Comparison of ENCODE assay signal across 34 cellular contexts in genomic region chr2:232940724-232941123, GRCh38.
A peak's percentile ranks its signal among the peaks of the same experiment; 100 is the strongest.
DNase-seq lines count a peak whose midpoint lies in the region; ATAC-seq and TF ChIP-seq lines count a peak whose summit lies in the region.
"Had no signal": no experiment of that assay in that cellular context is flagged by ENCODE, and none has a peak within 500 bp of the region (broad histone marks: within the 10 kb centered on the region; RNA-seq: fewer than 3 reads in every experiment).

No MANE protein-coding gene starts in this region.

- H3K27ac Mint-ChIP-seq in CD4-positive, CD25-positive, alpha-beta regulatory T cell: peak overlapping the region in 2 of 3 donors; percentile 1 to 27
- H3K27ac Mint-ChIP-seq: B cell; CD14-positive monocyte; CD4-positive, alpha-beta T cell; CD8-positive, alpha-beta T cell had no signal

- TF ChIP-seq RAD21 in HCT116 (IDR thresholded peaks at IDR 0.05; ENCODE audit: low read depth): no peak

- TF ChIP-seq POLR2A in HCT116 (IDR thresholded peaks at IDR 0.05; ENCODE audit: borderline replicate concordance, extremely low read depth, insufficient read depth, insufficient read length): no peak

- BruUV-seq in HCT116 (replicated peaks; lab: Mats Ljungman, UMichigan): no TSS peak

- H3K9ac ChIP-seq in HCT116 (ENCODE audit: low read length): no peak overlapping the region
- no peak overlapping the region for H3K9ac ChIP-seq in GM23248
- H3K9ac ChIP-seq: BLaER1; BLaER1 treated with 17β-estradiol and CSF1 and Interleukin-3, amounts not matched to agents 10 nM and 100 nM had no signal

- H3K4me3 Mint-ChIP-seq in CD4-positive, CD25-positive, alpha-beta regulatory T cell: peak overlapping the region in 1 of 4 donors; percentile 64
- H3K4me3 Mint-ChIP-seq: B cell; CD4-positive, alpha-beta T cell; CD8-positive, alpha-beta T cell had no signal

- peaks cover 0 to 8% (median 3%) of the 10 kb centered on the region in 7 donors for H3K9me3 Mint-ChIP-seq in CD4-positive, CD25-positive, alpha-beta regulatory T cell

- H2AFZ ChIP-seq in HCT116 (ENCODE audit: low read depth, low read length, poor library complexity, severe bottlenecking) (no peak overlapping the region), GM23248 (no peak overlapping the region)

- no peaks in the 10 kb centered on the region for H3K36me3 ChIP-seq in CD4-positive, CD25-positive, alpha-beta regulatory T cell (ENCODE audit: control insufficient read depth, insufficient read depth, low read length)
- no peaks in the 10 kb centered on the region for H3K36me3 ChIP-seq in HCT116 (ENCODE audit: control insufficient read depth in 1 of 2, insufficient read depth in 2 of 2, low read length in 2 of 2)
- H3K36me3 ChIP-seq in HEK293 (ENCODE audit: control insufficient read depth in 2 of 2, insufficient read depth in 1 of 2, low read length in 2 of 2): no peaks in the 10 kb centered on the region
- H3K36me3 ChIP-seq in GM23248 (ENCODE audit: low read depth): no peaks in the 10 kb centered on the region
- H3K36me3 ChIP-seq in upper lobe of right lung: no peaks in the 10 kb centered on the region
- H3K36me3 ChIP-seq: BE2C; BLaER1; BLaER1 treated with 17β-estradiol and CSF1 and Interleukin-3, amounts not matched to agents 10 nM and 100 nM had no signal

- H3K27me3 ChIP-seq in CD4-positive, CD25-positive, alpha-beta regulatory T cell (ENCODE audit: control insufficient read depth, insufficient read depth, low read length): peaks cover 2% of the 10 kb centered on the region
- H3K27me3 ChIP-seq in HCT116 (ENCODE audit: insufficient read depth, low read length) (no peaks in the 10 kb centered on the region), GM23248 (replicated peaks; ENCODE audit: insufficient read depth) (peaks cover 11% of the 10 kb centered on the region), upper lobe of right lung (peaks cover 6% of the 10 kb centered on the region)
- H3K27me3 ChIP-seq: BE2C; BLaER1; BLaER1 treated with 17β-estradiol and CSF1 and Interleukin-3, amounts not matched to agents 10 nM and 100 nM had no signal

- no peaks in the 10 kb centered on the region for H3F3A ChIP-seq in GM23248 (ENCODE audit: insufficient read depth)

- H4K20me1 ChIP-seq in HCT116 (ENCODE audit: insufficient read depth) (no peaks in the 10 kb centered on the region), GM23248 (ENCODE audit: insufficient read depth) (no peaks in the 10 kb centered on the region)
- H4K20me1 ChIP-seq: BLaER1; BLaER1 treated with 17β-estradiol and CSF1 and Interleukin-3, amounts not matched to agents 10 nM and 100 nM had no signal

- intact Hi-C loops in HCT116 (cut with micrococcal nuclease) (no loop called here), upper lobe of right lung (cut with DNase I) (no loop called here)

- 66 to 68% methylated on average over 5 of the region's 5 CpGs for WGBS in GM23248 (ENCODE audit: low coverage in 1 of 2, low lambda C conversion rate in 2 of 2, missing lambda C conversion rate in 2 of 2), 2 experiments

- CTCF ChIA-PET in HCT116 (lab: Charles Lee): no interaction called here
- CTCF ChIA-PET in HEK293 (lab: Yijun Ruan, JAX): no interaction called here

- peaks cover 15% of the 10 kb centered on the region for H3K27me3 Mint-ChIP-seq in CD4-positive, CD25-positive, alpha-beta regulatory T cell

- POLR2A ChIA-PET in HCT116 (lab: Charles Lee) (no interaction called here), HEK293 (lab: Yijun Ruan, JAX) (no interaction called here)

- H3K9me3 ChIP-seq in CD4-positive, CD25-positive, alpha-beta regulatory T cell (ENCODE audit: control insufficient read depth in 2 of 2, low read length in 2 of 2): no peaks in the 10 kb centered on the region
- H3K9me3 ChIP-seq in HCT116 (ENCODE audit: control insufficient read depth in 1 of 2, insufficient read depth in 1 of 2, low read depth in 1 of 2, low read length in 2 of 2) (0 out of 4 replicates have a peak, but pooled peaks cover 0 to 3% of the 10 kb centered on the region in 2 experiments), HEK293 (ENCODE audit: control insufficient read depth, insufficient read depth, low read depth, low read length) (no peaks in the 10 kb centered on the region), GM23248 (ENCODE audit: low read depth) (no peaks in the 10 kb centered on the region), upper lobe of right lung (no peaks in the 10 kb centered on the region)
- H3K9me3 ChIP-seq: BE2C, BLaER1, Caco-2 had no signal

- H3K9me2 ChIP-seq in HCT116 (ENCODE audit: insufficient read depth) (no peaks in the 10 kb centered on the region), GM23248 (ENCODE audit: insufficient read depth) (no peaks in the 10 kb centered on the region)

- no peak for TF ChIP-seq CTCF in HCT116 (IDR thresholded peaks at IDR 0.05 in 2 of 3, conservative IDR thresholded peaks at IDR 0.05 in 1 of 3; ENCODE audit: borderline replicate concordance in 1 of 3, insufficient read depth in 1 of 3, low read depth in 2 of 3, low read length in 2 of 3)
- TF ChIP-seq CTCF in HEK293 (tag by site-specific recombination; IDR thresholded peaks at IDR 0.05): no peak
- no peak for TF ChIP-seq CTCF in upper lobe of right lung (IDR thresholded peaks at IDR 0.05)

- no peaks in the 10 kb centered on the region for H3K4me1 ChIP-seq in CD4-positive, CD25-positive, alpha-beta regulatory T cell (ENCODE audit: control insufficient read depth, insufficient read depth, low read length, poor library complexity, severe bottlenecking)
- H3K4me1 ChIP-seq in HCT116 (ENCODE audit: control insufficient read depth in 1 of 2, insufficient read depth in 2 of 2, low read length in 2 of 2) (peaks cover 0 to 7% of the 10 kb centered on the region in 2 experiments; a peak in 1 of 4 replicates), HEK293 (ENCODE audit: control insufficient read depth, insufficient read depth, low read length) (no peaks in the 10 kb centered on the region), GM23248 (ENCODE audit: insufficient read depth) (no peaks in the 10 kb centered on the region), upper lobe of right lung (no peaks in the 10 kb centered on the region)
- H3K4me1 ChIP-seq: BLaER1; BLaER1 treated with 17β-estradiol and CSF1 and Interleukin-3, amounts not matched to agents 10 nM and 100 nM; Caco-2 had no signal

- peaks cover 0 to 11% (median 8%) of the 10 kb centered on the region in 4 donors for H3K4me1 Mint-ChIP-seq in CD4-positive, CD25-positive, alpha-beta regulatory T cell
- H3K4me1 Mint-ChIP-seq: B cell had no signal

- DNase-seq in CD4-positive, CD25-positive, alpha-beta regulatory T cell: no peak
- no peak for DNase-seq in HCT116 (ENCODE audit: low read depth, low spot score)
- no peak for DNase-seq in caudate nucleus (lab: John Stamatoyannopoulos, UW)
- no peak for DNase-seq in SIG-M5 (lab: John Stamatoyannopoulos, UW)
- no peak for DNase-seq in GM23248
- DNase-seq in upper lobe of right lung: no peak
- DNase-seq: 8988T; ACHN; AML-193; BE2C; C1 segment of cervical spinal cord; Caco-2; Calu3; CD4-positive, alpha-beta memory T cell; CD4-positive, alpha-beta T cell; CD8-positive, alpha-beta memory T cell; CD8-positive, alpha-beta T cell; COR-L47; DMS 273 treated with DMSO at 0.1 percent for 48 hours; DMS153; DMS53; DMS79; DMS79 treated with DMSO at 0.1 percent for 48 hours; DND-41; EL had no signal

- RAD21 ChIA-PET in HCT116 (lab: Charles Lee; ENCODE audit: low non-redundant PET in 1 of 2, low total read pairs in 2 of 2, uncharacterized antibody in 2 of 2, unreplicated experiment in 2 of 2): no interaction called here

- ATAC-seq in CD4-positive, CD25-positive, alpha-beta regulatory T cell (ENCODE audit: low read depth in 2 of 2): no peak
- ATAC-seq in HCT116 (no peak), HG02623 (IDR thresholded peaks at IDR 0.05; ENCODE audit: unreplicated experiment) (no peak), upper lobe of right lung (no peak)
- ATAC-seq: A549; CD8-positive, alpha-beta T cell had no signal

- no peaks in the 10 kb centered on the region for H3K36me3 Mint-ChIP-seq in CD4-positive, CD25-positive, alpha-beta regulatory T cell
- H3K36me3 Mint-ChIP-seq: CD14-positive monocyte; CD4-positive, alpha-beta memory T cell; CD8-positive, alpha-beta T cell had no signal

- H3K4me2 ChIP-seq in HCT116 (ENCODE audit: low read length) (no peak overlapping the region), GM23248 (ENCODE audit: unreplicated experiment) (no peak overlapping the region)
- H3K4me2 ChIP-seq: A549; BLaER1; BLaER1 treated with 17β-estradiol and CSF1 and Interleukin-3, amounts not matched to agents 10 nM and 100 nM had no signal

- H3K79me2 ChIP-seq in HCT116 (ENCODE audit: insufficient read depth, low read length): no peaks in the 10 kb centered on the region
- H3K79me2 ChIP-seq in GM23248 (ENCODE audit: insufficient read depth): no peaks in the 10 kb centered on the region

- no peak overlapping the region for H3K4me3 ChIP-seq in CD4-positive, CD25-positive, alpha-beta regulatory T cell (ENCODE audit: low read depth, low read length)
- no peak overlapping the region for H3K4me3 ChIP-seq in HCT116 (replicated peaks in 1 of 2; ENCODE audit: low read depth in 1 of 2, low read length in 2 of 2)
- H3K4me3 ChIP-seq in HEK293 (ENCODE audit: low read depth, low read length): no peak overlapping the region
- H3K4me3 ChIP-seq in GM23248: no peak overlapping the region
- no peak overlapping the region for H3K4me3 ChIP-seq in upper lobe of right lung
- H3K4me3 ChIP-seq: A549; BLaER1; BLaER1 treated with 17β-estradiol and CSF1 and Interleukin-3, amounts not matched to agents 10 nM and 100 nM had no signal

- no peak overlapping the region for H3K27ac ChIP-seq in CD4-positive, CD25-positive, alpha-beta regulatory T cell (ENCODE audit: insufficient read depth, low read length, poor library complexity, severe bottlenecking)
- H3K27ac ChIP-seq in HCT116 (ENCODE audit: low read depth, low read length) (no peak overlapping the region), HEK293 (ENCODE audit: extremely low read depth, low read depth, low read length) (no peak overlapping the region), caudate nucleus (ENCODE audit: low read depth, low read length) (peak overlapping the region; percentile 16), GM23248 (no peak overlapping the region), upper lobe of right lung (no peak overlapping the region)
- H3K27ac ChIP-seq: 22Rv1; A549; BLaER1; BLaER1 treated with 17β-estradiol and CSF1 and Interleukin-3, amounts not matched to agents 10 nM and 100 nM; C4-2B had no signal

- in situ Hi-C loops in GM23248 (cut with MboI): no loop called here

TF ChIP-seq in HCT116, 20 proteins besides CTCF, POLR2A, EP300 and RAD21:
- TF ChIP-seq CBX3 (IDR thresholded peaks at IDR 0.05; ENCODE audit: low read depth) (peak; percentile 19; the same call in 1 of the 2 replicates), FOSL1 (IDR thresholded peaks at IDR 0.05; ENCODE audit: low read depth) (no peak)

TF ChIP-seq in HEK293, 187 proteins besides CTCF, POLR2A, EP300 and RAD21 (continues in another document):
- TF ChIP-seq ZNF175 (tag by site-specific recombination; IDR thresholded peaks at IDR 0.05) (no peak), SETDB1 (IDR thresholded peaks at IDR 0.05; ENCODE audit: insufficient read length, low read length) (peak; percentile 91), ZNF324 (tag by site-specific recombination; IDR thresholded peaks at IDR 0.05) (no peak), ZNF544 (tag by site-specific recombination; IDR thresholded peaks at IDR 0.05) (no peak), ZNF658 (tag by site-specific recombination; IDR thresholded peaks at IDR 0.05) (no peak), ZNF521 (tag by site-specific recombination; IDR thresholded peaks at IDR 0.05) (no peak), ZEB2 (tag by site-specific recombination; IDR thresholded peaks at IDR 0.05) (no peak)
